Comparison of ENCODE assay signal across 2 cellular contexts in genomic region chr7:143264196-143264568, GRCh38. TPM values are rescaled to one million over a fixed set of nuclear protein-coding genes. Genes with fewer than 3 reads are reported as not detected.
DNase-seq lines count a peak whose midpoint lies in the region; TF ChIP-seq lines count a peak whose summit lies in the region.
"Not testable (repeated sequence)": the region's sequence is repeated elsewhere in the genome, so short reads cannot be mapped to it uniquely, and the experiment has no call there.

No MANE protein-coding gene starts in this region.

- TF ChIP-seq CTCF in CD14-positive monocyte (IDR thresholded peaks at IDR 0.05); esophagus squamous epithelium (IDR thresholded peaks at IDR 0.05): not testable (repeated sequence)

- not testable (repeated sequence) for DNase-seq in CD14-positive monocyte (ENCODE audit: low spot score); esophagus squamous epithelium (lab: John Stamatoyannopoulos, UW)

- TF ChIP-seq POLR2A in esophagus squamous epithelium (IDR thresholded peaks at IDR 0.05): not testable (repeated sequence)

- intact Hi-C loops in CD14-positive monocyte (cut with micrococcal nuclease); esophagus squamous epithelium (cut with DNase I): not testable (repeated sequence)

- H3K27me3 ChIP-seq in esophagus squamous epithelium: not testable (repeated sequence)

- H3K9me3 ChIP-seq in esophagus squamous epithelium: not testable (repeated sequence)

- H3K4me3 Mint-ChIP-seq in CD14-positive monocyte: peak overlapping the region; percentile 95 to 96

- 69 to 80% methylated on average over 6 to 7 of the region's 15 CpGs for whole genome bisulfite sequencing in esophagus squamous epithelium, 2 donors

- peaks cover 32% of the 10 kb centered on the region for H3K4me1 Mint-ChIP-seq in CD14-positive monocyte

- H3K27ac Mint-ChIP-seq in CD14-positive monocyte: peak overlapping the region in 6 of 7 donors; percentile 25 to 92 (median 50)

- peak overlapping the region; percentile 87 to 92 (median 90) for H3K27ac ChIP-seq in esophagus squamous epithelium

- peaks cover 13 to 42% (median 19%) of the 10 kb centered on the region in 3 donors for H3K36me3 ChIP-seq in esophagus squamous epithelium

- peak overlapping the region; percentile 69 to 94 (median 78) for H3K4me3 ChIP-seq in esophagus squamous epithelium

- H3K4me1 ChIP-seq in esophagus squamous epithelium: peaks cover 14 to 24% (median 18%) of the 10 kb centered on the region in 3 donors

- H3K27me3 Mint-ChIP-seq in CD14-positive monocyte (ENCODE audit: low read depth in 3 of 3): not testable (repeated sequence)

- H3K9me3 Mint-ChIP-seq in CD14-positive monocyte: not testable (repeated sequence)

- H3K36me3 Mint-ChIP-seq in CD14-positive monocyte: peaks cover 45% of the 10 kb centered on the region in 2 donors

RNA-seq across cellular contexts. Expression of gene GSTK1, which starts 0.9 kb away (rescaled TPM):
- 100 to 1,000 TPM; 413 to 427 TPM for polyA plus RNA-seq in CD14-positive monocyte
- total RNA-seq in esophagus squamous epithelium: 100 to 1,000 TPM in 3 of 4 donors, 10 to 100 TPM in 1; 96.2 to 166 (median 149) TPM

RNA-seq across cellular contexts. Expression of gene TMEM139, which starts 20.6 kb away (rescaled TPM):
- not detected for polyA plus RNA-seq in CD14-positive monocyte
- total RNA-seq in esophagus squamous epithelium: 1 to 10 TPM in 1 of 4 donors, under 1 TPM in 1, not detected in 2; 0.15 to 3.6 TPM

RNA-seq across cellular contexts. Expression of gene CASP2, which starts 24.0 kb away (rescaled TPM):
- polyA plus RNA-seq in CD14-positive monocyte: 10 to 100 TPM in 1 of 2 donors, 1 to 10 TPM in 1; 7.9 to 12.2 TPM
- 10 to 100 TPM in 3 of 4 donors, 1 to 10 TPM in 1; 8.8 to 24.6 (median 12.2) TPM for total RNA-seq in esophagus squamous epithelium

RNA-seq across cellular contexts. Expression of gene TAS2R40, which starts 42.3 kb away (rescaled TPM):
- polyA plus RNA-seq in CD14-positive monocyte: under 1 TPM in 1 of 2 donors, not detected in 1; 0.54 TPM
- not detected for total RNA-seq in esophagus squamous epithelium

RNA-seq across cellular contexts. Expression of gene CLCN1, which starts 51.7 kb away (rescaled TPM):
- under 1 TPM; 0.11 to 0.76 TPM for polyA plus RNA-seq in CD14-positive monocyte
- total RNA-seq in esophagus squamous epithelium: under 1 TPM in 3 of 4 donors, not detected in 1; under 0.01 to 0.91 (median 0.13) TPM
